ENCODE assay signal across 1 cellular context in the genomic region with DNA sequence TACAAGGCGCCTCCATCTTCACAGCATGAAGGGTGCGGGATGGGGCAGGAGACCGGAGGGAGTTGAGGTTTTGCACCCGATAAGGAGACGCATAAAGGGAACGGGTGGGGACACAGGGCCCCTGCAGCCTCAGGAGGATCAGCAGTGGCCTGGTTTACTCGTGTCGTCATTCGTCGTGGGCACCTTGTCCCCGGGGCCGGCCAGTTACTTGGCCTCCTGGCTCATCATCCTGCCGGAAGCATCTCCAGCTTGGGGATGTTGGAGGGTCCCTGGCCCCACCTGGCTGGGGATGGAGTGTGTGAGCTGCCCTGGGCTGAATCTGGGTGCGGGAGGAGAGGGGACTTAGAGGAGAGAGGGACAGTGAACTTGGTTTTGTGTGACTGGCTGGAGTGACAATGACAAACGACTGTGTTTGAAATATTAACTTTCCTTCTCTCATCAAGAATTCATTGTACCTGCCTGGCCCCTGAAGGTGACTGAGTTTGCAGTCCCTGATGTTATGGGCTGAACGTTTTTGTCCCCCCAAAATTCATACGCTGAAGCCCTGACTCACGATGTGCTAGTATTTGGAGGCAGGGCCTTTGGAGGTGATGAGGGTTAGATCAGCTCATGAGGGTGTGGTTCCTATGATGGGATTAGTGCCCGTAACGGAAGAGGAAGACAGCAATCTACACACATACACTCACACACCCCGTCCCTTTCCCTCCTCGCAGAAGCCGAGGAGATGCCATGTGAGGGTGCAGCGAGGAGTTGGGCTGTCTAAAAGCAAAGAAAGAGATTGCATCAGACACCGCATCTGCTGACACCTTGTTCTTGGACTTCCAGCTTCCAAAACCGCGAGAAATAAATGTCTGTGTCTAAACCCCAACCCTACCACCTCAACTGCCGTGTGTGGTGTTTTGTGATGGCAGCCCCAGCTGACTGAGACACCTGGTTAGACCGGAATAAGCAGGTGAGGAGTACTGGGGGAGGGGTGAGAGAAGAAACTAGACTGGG.
TF ChIP-seq lines count a peak whose summit lies in the region.

No MANE protein-coding gene starts in this region.

TF ChIP-seq in K562, 482 proteins besides CTCF, POLR2A, EP300 and RAD21 (continued from another document and continues in another):
- TF ChIP-seq ATF3 (IDR thresholded peaks at IDR 0.05) (peak; percentile 76), ATF3 (CRISPR knock-in tag; conservative IDR thresholded peaks at IDR 0.05) (no peak), SMAD4 (CRISPR knock-in tag; conservative IDR thresholded peaks at IDR 0.05) (0 out of 2 replicates have a peak, but pooled peaks have one; percentile 22), PKNOX1 (IDR thresholded peaks at IDR 0.05) (peak; percentile 71), CEBPB (tag; IDR thresholded peaks at IDR 0.05) (peak; percentile 73), NBN (IDR thresholded peaks at IDR 0.05; ENCODE audit: low read depth) (0 out of 2 replicates have a peak, but pooled peaks have one; percentile 17), ATF4 (CRISPR knock-in tag; IDR thresholded peaks at IDR 0.05) (0 out of 2 replicates have a peak, but pooled peaks have one; percentile 43), CXXC5 (CRISPR knock-in tag; IDR thresholded peaks at IDR 0.05) (peak; percentile 29; the same call in 1 of the 2 replicates), EHMT2 (IDR thresholded peaks at IDR 0.05) (0 out of 2 replicates have a peak, but pooled peaks have one; percentile 18), CBX3 (IDR thresholded peaks at IDR 0.05; ENCODE audit: borderline replicate concordance in 1 of 2, low read length in 2 of 2) (peak in 1 of 2 experiments; percentile 53; a peak in 1 of 3 replicates), POLR2AphosphoS5 (IDR thresholded peaks at IDR 0.05; ENCODE audit: control insufficient read depth, insufficient read depth, low read depth, low read length) (no peak), SMARCA4 (IDR thresholded peaks at IDR 0.05) (0 out of 2 replicates have a peak, but pooled peaks have one; percentile 30), ZNF639 (CRISPR knock-in tag; conservative IDR thresholded peaks at IDR 0.05 in 1 of 2, IDR thresholded peaks at IDR 0.05 in 1 of 2) (no peak), ZNF740 (CRISPR knock-in tag; IDR thresholded peaks at IDR 0.05) (peak; percentile 42; the same call in 1 of the 2 replicates), ZNF740 (tag; IDR thresholded peaks at IDR 0.05) (no peak), CREB3L1 (IDR thresholded peaks at IDR 0.05; ENCODE audit: borderline replicate concordance, low read depth) (no peak), TAF7 (tag; IDR thresholded peaks at IDR 0.05) (no peak), ZNF224 (CRISPR knock-in tag; IDR thresholded peaks at IDR 0.05) (no peak), CTBP1 (IDR thresholded peaks at IDR 0.05; ENCODE audit: borderline replicate concordance) (peak; percentile 43; the same call in 1 of the 2 replicates), DPF2 (IDR thresholded peaks at IDR 0.05) (0 out of 2 replicates have a peak, but pooled peaks have one; percentile 32), DMBX1 (CRISPR knock-in tag; IDR thresholded peaks at IDR 0.05; ENCODE audit: borderline replicate concordance) (peak; percentile 44; the same call in 1 of the 2 replicates), TRIM28 (IDR thresholded peaks at IDR 0.05) (peak; percentile 43; the same call in 1 of the 2 replicates), TAL1 (IDR thresholded peaks at IDR 0.05) (no peak), EP400 (IDR thresholded peaks at IDR 0.05) (peak; percentile 71), ZNF436 (CRISPR knock-in tag; IDR thresholded peaks at IDR 0.05) (no peak), MEIS2 (IDR thresholded peaks at IDR 0.05; ENCODE audit: partially characterized antibody) (peak; percentile 52), TRIM24 (IDR thresholded peaks at IDR 0.05) (peak; percentile 83 to 88)
- TF ChIP-seq, protein P1, sequence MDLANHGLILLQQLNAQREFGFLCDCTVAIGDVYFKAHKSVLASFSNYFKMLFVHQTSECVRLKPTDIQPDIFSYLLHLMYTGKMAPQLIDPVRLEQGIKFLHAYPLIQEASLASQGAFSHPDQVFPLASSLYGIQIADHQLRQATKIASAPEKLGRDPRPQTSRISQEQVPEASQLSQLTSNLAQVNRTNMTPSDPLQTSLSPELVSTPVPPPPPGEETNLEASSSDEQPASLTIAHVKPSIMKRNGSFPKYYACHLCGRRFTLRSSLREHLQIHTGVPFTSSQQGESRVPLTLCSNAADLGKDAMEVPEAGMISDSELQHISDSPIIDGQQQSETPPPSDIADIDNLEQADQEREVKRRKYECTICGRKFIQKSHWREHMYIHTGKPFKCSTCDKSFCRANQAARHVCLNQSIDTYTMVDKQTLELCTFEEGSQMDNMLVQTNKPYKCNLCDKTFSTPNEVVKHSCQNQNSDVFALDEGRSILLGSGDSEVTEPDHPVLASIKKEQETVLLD (IDR thresholded peaks at IDR 0.05), result no peak
- TF ChIP-seq, protein P2, sequence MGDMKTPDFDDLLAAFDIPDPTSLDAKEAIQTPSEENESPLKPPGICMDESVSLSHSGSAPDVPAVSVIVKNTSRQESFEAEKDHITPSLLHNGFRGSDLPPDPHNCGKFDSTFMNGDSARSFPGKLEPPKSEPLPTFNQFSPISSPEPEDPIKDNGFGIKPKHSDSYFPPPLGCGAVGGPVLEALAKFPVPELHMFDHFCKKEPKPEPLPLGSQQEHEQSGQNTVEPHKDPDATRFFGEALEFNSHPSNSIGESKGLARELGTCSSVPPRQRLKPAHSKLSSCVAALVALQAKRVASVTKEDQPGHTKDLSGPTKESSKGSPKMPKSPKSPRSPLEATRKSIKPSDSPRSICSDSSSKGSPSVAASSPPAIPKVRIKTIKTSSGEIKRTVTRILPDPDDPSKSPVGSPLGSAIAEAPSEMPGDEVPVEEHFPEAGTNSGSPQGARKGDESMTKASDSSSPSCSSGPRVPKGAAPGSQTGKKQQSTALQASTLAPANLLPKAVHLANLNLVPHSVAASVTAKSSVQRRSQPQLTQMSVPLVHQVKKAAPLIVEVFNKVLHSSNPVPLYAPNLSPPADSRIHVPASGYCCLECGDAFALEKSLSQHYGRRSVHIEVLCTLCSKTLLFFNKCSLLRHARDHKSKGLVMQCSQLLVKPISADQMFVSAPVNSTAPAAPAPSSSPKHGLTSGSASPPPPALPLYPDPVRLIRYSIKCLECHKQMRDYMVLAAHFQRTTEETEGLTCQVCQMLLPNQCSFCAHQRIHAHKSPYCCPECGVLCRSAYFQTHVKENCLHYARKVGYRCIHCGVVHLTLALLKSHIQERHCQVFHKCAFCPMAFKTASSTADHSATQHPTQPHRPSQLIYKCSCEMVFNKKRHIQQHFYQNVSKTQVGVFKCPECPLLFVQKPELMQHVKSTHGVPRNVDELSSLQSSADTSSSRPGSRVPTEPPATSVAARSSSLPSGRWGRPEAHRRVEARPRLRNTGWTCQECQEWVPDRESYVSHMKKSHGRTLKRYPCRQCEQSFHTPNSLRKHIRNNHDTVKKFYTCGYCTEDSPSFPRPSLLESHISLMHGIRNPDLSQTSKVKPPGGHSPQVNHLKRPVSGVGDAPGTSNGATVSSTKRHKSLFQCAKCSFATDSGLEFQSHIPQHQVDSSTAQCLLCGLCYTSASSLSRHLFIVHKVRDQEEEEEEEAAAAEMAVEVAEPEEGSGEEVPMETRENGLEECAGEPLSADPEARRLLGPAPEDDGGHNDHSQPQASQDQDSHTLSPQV (IDR thresholded peaks at IDR 0.05), result peak; percentile 66; the same call in 1 of the 2 replicates
- TF ChIP-seq, protein P3, sequence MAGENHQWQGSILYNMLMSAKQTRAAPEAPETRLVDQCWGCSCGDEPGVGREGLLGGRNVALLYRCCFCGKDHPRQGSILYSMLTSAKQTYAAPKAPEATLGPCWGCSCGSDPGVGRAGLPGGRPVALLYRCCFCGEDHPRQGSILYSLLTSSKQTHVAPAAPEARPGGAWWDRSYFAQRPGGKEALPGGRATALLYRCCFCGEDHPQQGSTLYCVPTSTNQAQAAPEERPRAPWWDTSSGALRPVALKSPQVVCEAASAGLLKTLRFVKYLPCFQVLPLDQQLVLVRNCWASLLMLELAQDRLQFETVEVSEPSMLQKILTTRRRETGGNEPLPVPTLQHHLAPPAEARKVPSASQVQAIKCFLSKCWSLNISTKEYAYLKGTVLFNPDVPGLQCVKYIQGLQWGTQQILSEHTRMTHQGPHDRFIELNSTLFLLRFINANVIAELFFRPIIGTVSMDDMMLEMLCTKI (IDR thresholded peaks at IDR 0.05; ENCODE audit: partially characterized antibody), result no peak
